5 cellular contexts compared by ENCODE assay signal in genomic region chr6:57976371-57976770, GRCh38.
DNase-seq lines count a peak whose midpoint lies in the region; ATAC-seq, FAIRE-seq and TF ChIP-seq lines count a peak whose summit lies in the region.
"Not testable (repeated sequence)": the region's sequence is repeated elsewhere in the genome, so short reads cannot be mapped to it uniquely, and the experiment has no call there.

No MANE protein-coding gene starts in this region.

- not testable (repeated sequence) for TF ChIP-seq CTCF in astrocyte (IDR thresholded peaks at IDR 0.05; ENCODE audit: insufficient read depth, low read depth, low read length); brain microvascular endothelial cell (IDR thresholded peaks at IDR 0.05; ENCODE audit: low read depth, low read length, missing control alignments)

- H3K9me3 Mint-ChIP-seq in astrocyte (ENCODE audit: unreplicated experiment), result not testable (repeated sequence)

- H3K4me1 ChIP-seq in astrocyte (ENCODE audit: insufficient read depth, low read length), result not testable (repeated sequence)

- H3K27ac Mint-ChIP-seq in astrocyte (ENCODE audit: unreplicated experiment), result not testable (repeated sequence)

- in situ Hi-C loops in brain microvascular endothelial cell (cut with HindIII; ENCODE audit: low pct_ligation_motif_present, low sequenced_read_pairs), result not testable (repeated sequence)

- H3K9ac ChIP-seq in astrocyte (ENCODE audit: low read length), result not testable (repeated sequence)

- not testable (repeated sequence) for H3K27me3 ChIP-seq in astrocyte (ENCODE audit: insufficient read depth, low read length); brain microvascular endothelial cell (replicated peaks)

- not testable (repeated sequence) for H3K4me3 ChIP-seq in astrocyte (ENCODE audit: insufficient read depth, low read depth, low read length); brain microvascular endothelial cell (ENCODE audit: low read depth, low read length)

- not testable (repeated sequence) for H3K4me3 Mint-ChIP-seq in astrocyte (ENCODE audit: unreplicated experiment)

- not testable (repeated sequence) for TF ChIP-seq POLR2A in GM12892 (IDR thresholded peaks at IDR 0.05; ENCODE audit: low read depth, low read length); H54 (IDR thresholded peaks at IDR 0.05; ENCODE audit: low read depth, low read length)

- intact Hi-C loops in sciatic nerve (cut with DNase I), result not testable (repeated sequence)

- not testable (repeated sequence) for DNase-seq in GM12892 (ENCODE audit: insufficient read length); H54 (ENCODE audit: insufficient read length, low spot score); astrocyte (ENCODE audit: low read depth); sciatic nerve (ENCODE audit: low spot score)
- peak; percentile 20 for DNase-seq in brain microvascular endothelial cell

- not testable (repeated sequence) for H3K4me2 ChIP-seq in astrocyte (ENCODE audit: low read length)

- H3K27me3 Mint-ChIP-seq in astrocyte (ENCODE audit: low read depth, unreplicated experiment), result not testable (repeated sequence)

- peak; percentile 59 for ATAC-seq in sciatic nerve

- H2AFZ ChIP-seq in astrocyte (ENCODE audit: low read depth, low read length), result not testable (repeated sequence)

- H4K20me1 ChIP-seq in astrocyte (ENCODE audit: insufficient read depth, low read length), result not testable (repeated sequence)

- H3K36me3 Mint-ChIP-seq in astrocyte (ENCODE audit: low read depth, unreplicated experiment), result not testable (repeated sequence)

- H3K79me2 ChIP-seq in astrocyte (ENCODE audit: insufficient read depth, low read length), result not testable (repeated sequence)

- H3K9me3 ChIP-seq in astrocyte (ENCODE audit: insufficient read depth, low read depth, low read length), result not testable (repeated sequence)

- H3K36me3 ChIP-seq in astrocyte (ENCODE audit: insufficient read depth, low read length); brain microvascular endothelial cell (replicated peaks): not testable (repeated sequence)

- not testable (repeated sequence) for H3K4me1 Mint-ChIP-seq in astrocyte (ENCODE audit: low read depth, unreplicated experiment)

- H3K27ac ChIP-seq in astrocyte (ENCODE audit: low read depth, low read length); brain microvascular endothelial cell: not testable (repeated sequence)

- FAIRE-seq in GM12892 (lab: Jason Lieb, UNC), result peak; percentile 42
- peak; percentile 82 for FAIRE-seq in H54 (lab: Jason Lieb, UNC)
- peak; percentile 63 for FAIRE-seq in astrocyte (lab: Jason Lieb, UNC)
